ENCODE assay signal across 1 cellular context in the genomic region with DNA sequence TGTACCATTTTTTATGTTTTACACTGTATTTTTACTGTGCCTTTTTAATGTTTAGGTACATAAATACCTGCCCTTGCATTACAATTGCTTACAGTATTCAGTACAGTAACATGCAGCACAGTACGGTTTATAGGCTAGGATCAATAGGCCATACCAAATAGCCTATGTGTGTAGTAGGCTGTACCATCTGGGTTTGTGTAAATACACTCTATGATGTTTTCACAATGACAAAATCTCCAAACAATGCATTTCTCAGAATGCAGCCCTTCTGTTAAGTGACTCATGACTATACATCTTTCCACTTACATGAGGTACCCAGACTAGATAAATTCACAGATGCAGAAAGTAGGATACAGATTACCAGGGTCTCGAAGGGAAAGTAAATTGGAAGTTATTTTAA. TPM values are rescaled to one million over a fixed set of nuclear protein-coding genes. Genes with fewer than 3 reads are reported as not detected.
"Had no signal": no experiment of that assay in that cellular context is flagged by ENCODE, and none has a peak within 500 bp of the region (broad histone marks: within the 10 kb centered on the region; RNA-seq: fewer than 3 reads in every experiment).

No MANE protein-coding gene starts in this region.

RNA-seq across cellular contexts. Expression of a gene that starts 43.0 kb away (rescaled TPM):
- total RNA-seq: left lobe of liver had no signal
